1 cellular context compared by ENCODE assay signal in the genomic region with DNA sequence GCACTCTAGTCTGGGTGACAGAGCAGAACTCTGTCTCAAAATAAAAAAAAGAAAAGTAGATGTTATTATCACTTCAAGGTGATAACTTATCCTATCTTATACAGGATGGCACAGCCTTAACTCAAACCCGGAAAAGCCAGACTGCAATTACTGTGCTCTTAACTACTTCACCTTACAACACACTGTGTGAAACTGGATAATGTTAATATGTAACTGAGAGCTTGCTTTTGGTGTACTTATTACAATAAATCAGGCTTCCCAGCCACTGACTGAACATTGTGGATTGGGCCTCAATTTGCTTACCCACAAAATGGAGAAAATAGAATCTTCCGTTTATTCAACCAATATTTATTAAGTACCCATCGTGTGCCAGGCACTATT.
TF ChIP-seq lines count a peak whose summit lies in the region.

No MANE protein-coding gene starts in this region.

TF ChIP-seq in GM12878, 131 proteins besides CTCF, POLR2A, EP300 and RAD21:
- TF ChIP-seq, protein P1, sequence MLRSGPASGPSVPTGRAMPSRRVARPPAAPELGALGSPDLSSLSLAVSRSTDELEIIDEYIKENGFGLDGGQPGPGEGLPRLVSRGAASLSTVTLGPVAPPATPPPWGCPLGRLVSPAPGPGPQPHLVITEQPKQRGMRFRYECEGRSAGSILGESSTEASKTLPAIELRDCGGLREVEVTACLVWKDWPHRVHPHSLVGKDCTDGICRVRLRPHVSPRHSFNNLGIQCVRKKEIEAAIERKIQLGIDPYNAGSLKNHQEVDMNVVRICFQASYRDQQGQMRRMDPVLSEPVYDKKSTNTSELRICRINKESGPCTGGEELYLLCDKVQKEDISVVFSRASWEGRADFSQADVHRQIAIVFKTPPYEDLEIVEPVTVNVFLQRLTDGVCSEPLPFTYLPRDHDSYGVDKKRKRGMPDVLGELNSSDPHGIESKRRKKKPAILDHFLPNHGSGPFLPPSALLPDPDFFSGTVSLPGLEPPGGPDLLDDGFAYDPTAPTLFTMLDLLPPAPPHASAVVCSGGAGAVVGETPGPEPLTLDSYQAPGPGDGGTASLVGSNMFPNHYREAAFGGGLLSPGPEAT (IDR thresholded peaks at IDR 0.05; ENCODE audit: low read depth): no peak
- TF ChIP-seq, protein P2, sequence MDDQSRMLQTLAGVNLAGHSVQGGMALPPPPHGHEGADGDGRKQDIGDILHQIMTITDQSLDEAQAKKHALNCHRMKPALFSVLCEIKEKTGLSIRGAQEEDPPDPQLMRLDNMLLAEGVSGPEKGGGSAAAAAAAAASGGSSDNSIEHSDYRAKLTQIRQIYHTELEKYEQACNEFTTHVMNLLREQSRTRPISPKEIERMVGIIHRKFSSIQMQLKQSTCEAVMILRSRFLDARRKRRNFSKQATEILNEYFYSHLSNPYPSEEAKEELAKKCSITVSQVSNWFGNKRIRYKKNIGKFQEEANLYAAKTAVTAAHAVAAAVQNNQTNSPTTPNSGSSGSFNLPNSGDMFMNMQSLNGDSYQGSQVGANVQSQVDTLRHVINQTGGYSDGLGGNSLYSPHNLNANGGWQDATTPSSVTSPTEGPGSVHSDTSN (IDR thresholded peaks at IDR 0.05; ENCODE audit: insufficient replicate concordance, low read depth, low read length): no peak
- TF ChIP-seq RBBP5 (conservative IDR thresholded peaks at IDR 0.05) (no peak), SREBF2 (IDR thresholded peaks at IDR 0.05; ENCODE audit: low read length) (no peak), FOXK2 (IDR thresholded peaks at IDR 0.05) (no peak), EGR1 (IDR thresholded peaks at IDR 0.05; ENCODE audit: borderline replicate concordance in 1 of 2, low read depth in 2 of 2, low read length in 2 of 2) (no peak), BMI1 (IDR thresholded peaks at IDR 0.05; ENCODE audit: borderline replicate concordance) (no peak), SUPT20H (IDR thresholded peaks at IDR 0.05; ENCODE audit: borderline replicate concordance, control insufficient read depth, low read depth, low read length) (no peak), KAT2A (conservative IDR thresholded peaks at IDR 0.05; ENCODE audit: control insufficient read depth, low read depth, low read length) (no peak), PAX8 (IDR thresholded peaks at IDR 0.05) (no peak), SRF (IDR thresholded peaks at IDR 0.05; ENCODE audit: low read depth in 2 of 2, low read length in 2 of 2) (no peak), FOXM1 (IDR thresholded peaks at IDR 0.05; ENCODE audit: low read depth, low read length) (no peak), CHD4 (IDR thresholded peaks at IDR 0.05) (no peak), PAX5 (IDR thresholded peaks at IDR 0.05; ENCODE audit: borderline replicate concordance, low read depth, low read length) (no peak)
- TF ChIP-seq, protein P3, sequence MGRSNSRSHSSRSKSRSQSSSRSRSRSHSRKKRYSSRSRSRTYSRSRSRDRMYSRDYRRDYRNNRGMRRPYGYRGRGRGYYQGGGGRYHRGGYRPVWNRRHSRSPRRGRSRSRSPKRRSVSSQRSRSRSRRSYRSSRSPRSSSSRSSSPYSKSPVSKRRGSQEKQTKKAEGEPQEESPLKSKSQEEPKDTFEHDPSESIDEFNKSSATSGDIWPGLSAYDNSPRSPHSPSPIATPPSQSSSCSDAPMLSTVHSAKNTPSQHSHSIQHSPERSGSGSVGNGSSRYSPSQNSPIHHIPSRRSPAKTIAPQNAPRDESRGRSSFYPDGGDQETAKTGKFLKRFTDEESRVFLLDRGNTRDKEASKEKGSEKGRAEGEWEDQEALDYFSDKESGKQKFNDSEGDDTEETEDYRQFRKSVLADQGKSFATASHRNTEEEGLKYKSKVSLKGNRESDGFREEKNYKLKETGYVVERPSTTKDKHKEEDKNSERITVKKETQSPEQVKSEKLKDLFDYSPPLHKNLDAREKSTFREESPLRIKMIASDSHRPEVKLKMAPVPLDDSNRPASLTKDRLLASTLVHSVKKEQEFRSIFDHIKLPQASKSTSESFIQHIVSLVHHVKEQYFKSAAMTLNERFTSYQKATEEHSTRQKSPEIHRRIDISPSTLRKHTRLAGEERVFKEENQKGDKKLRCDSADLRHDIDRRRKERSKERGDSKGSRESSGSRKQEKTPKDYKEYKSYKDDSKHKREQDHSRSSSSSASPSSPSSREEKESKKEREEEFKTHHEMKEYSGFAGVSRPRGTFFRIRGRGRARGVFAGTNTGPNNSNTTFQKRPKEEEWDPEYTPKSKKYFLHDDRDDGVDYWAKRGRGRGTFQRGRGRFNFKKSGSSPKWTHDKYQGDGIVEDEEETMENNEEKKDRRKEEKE (IDR thresholded peaks at IDR 0.05): no peak
- TF ChIP-seq, protein P4, sequence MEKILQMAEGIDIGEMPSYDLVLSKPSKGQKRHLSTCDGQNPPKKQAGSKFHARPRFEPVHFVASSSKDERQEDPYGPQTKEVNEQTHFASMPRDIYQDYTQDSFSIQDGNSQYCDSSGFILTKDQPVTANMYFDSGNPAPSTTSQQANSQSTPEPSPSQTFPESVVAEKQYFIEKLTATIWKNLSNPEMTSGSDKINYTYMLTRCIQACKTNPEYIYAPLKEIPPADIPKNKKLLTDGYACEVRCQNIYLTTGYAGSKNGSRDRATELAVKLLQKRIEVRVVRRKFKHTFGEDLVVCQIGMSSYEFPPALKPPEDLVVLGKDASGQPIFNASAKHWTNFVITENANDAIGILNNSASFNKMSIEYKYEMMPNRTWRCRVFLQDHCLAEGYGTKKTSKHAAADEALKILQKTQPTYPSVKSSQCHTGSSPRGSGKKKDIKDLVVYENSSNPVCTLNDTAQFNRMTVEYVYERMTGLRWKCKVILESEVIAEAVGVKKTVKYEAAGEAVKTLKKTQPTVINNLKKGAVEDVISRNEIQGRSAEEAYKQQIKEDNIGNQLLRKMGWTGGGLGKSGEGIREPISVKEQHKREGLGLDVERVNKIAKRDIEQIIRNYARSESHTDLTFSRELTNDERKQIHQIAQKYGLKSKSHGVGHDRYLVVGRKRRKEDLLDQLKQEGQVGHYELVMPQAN (conservative IDR thresholded peaks at IDR 0.05): no peak
